In genomic region chr7:24445041-24445440, GRCh38 we compare ENCODE assay signal across 1 cellular context.
TF ChIP-seq lines count a peak whose summit lies in the region.

No MANE protein-coding gene starts in this region.

TF ChIP-seq in GM23338, 12 proteins besides CTCF, POLR2A, EP300 and RAD21 (continued from another document):
- TF ChIP-seq, protein P1, sequence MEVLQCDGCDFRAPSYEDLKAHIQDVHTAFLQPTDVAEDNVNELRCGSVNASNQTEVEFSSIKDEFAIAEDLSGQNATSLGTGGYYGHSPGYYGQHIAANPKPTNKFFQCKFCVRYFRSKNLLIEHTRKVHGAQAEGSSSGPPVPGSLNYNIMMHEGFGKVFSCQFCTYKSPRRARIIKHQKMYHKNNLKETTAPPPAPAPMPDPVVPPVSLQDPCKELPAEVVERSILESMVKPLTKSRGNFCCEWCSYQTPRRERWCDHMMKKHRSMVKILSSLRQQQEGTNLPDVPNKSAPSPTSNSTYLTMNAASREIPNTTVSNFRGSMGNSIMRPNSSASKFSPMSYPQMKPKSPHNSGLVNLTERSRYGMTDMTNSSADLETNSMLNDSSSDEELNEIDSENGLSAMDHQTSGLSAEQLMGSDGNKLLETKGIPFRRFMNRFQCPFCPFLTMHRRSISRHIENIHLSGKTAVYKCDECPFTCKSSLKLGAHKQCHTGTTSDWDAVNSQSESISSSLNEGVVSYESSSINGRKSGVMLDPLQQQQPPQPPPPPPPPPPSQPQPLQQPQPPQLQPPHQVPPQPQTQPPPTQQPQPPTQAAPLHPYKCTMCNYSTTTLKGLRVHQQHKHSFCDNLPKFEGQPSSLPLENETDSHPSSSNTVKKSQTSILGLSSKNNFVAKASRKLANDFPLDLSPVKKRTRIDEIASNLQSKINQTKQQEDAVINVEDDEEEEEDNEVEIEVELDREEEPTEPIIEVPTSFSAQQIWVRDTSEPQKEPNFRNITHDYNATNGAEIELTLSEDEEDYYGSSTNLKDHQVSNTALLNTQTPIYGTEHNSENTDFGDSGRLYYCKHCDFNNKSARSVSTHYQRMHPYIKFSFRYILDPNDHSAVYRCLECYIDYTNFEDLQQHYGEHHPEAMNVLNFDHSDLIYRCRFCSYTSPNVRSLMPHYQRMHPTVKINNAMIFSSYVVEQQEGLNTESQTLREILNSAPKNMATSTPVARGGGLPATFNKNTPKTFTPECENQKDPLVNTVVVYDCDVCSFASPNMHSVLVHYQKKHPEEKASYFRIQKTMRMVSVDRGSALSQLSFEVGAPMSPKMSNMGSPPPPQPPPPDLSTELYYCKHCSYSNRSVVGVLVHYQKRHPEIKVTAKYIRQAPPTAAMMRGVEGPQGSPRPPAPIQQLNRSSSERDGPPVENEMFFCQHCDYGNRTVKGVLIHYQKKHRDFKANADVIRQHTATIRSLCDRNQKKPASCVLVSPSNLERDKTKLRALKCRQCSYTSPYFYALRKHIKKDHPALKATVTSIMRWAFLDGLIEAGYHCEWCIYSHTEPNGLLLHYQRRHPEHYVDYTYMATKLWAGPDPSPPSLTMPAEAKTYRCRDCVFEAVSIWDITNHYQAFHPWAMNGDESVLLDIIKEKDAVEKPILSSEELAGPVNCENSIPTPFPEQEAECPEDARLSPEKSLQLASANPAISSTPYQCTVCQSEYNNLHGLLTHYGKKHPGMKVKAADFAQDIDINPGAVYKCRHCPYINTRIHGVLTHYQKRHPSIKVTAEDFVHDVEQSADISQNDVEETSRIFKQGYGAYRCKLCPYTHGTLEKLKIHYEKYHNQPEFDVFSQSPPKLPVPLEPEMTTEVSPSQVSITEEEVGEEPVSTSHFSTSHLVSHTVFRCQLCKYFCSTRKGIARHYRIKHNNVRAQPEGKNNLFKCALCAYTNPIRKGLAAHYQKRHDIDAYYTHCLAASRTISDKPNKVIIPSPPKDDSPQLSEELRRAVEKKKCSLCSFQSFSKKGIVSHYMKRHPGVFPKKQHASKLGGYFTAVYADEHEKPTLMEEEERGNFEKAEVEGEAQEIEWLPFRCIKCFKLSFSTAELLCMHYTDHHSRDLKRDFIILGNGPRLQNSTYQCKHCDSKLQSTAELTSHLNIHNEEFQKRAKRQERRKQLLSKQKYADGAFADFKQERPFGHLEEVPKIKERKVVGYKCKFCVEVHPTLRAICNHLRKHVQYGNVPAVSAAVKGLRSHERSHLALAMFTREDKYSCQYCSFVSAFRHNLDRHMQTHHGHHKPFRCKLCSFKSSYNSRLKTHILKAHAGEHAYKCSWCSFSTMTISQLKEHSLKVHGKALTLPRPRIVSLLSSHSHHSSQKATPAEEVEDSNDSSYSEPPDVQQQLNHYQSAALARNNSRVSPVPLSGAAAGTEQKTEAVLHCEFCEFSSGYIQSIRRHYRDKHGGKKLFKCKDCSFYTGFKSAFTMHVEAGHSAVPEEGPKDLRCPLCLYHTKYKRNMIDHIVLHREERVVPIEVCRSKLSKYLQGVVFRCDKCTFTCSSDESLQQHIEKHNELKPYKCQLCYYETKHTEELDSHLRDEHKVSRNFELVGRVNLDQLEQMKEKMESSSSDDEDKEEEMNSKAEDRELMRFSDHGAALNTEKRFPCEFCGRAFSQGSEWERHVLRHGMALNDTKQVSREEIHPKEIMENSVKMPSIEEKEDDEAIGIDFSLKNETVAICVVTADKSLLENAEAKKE (CRISPR knock-in tag; IDR thresholded peaks at IDR 0.05), result no peak
- TF ChIP-seq REST (IDR thresholded peaks at IDR 0.05; ENCODE audit: unreplicated experiment) (no peak), NANOG (IDR thresholded peaks at IDR 0.05; ENCODE audit: borderline replicate concordance) (no peak)
